8 cellular contexts compared by ENCODE assay signal in the genomic region with DNA sequence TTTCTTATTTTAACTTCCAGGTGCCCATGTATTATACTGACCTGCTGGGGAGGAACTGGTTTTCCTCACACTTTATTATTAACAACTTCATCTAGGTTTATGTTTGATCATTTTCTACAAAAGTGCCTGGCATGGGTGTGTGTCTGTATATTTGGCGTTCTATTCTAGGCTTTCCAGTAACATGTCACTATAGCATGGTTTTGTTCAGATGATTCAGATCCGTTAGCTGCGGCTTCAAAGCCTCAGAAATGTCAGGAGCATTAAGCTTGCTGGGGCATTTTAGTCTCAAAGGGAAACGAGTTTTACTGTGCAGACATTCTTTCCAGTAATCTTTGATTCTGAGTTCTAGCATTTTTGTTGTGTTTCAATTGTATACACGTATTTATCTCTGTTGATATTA. TPM values are rescaled to one million over a fixed set of nuclear protein-coding genes. Genes with fewer than 3 reads are reported as not detected.
DNase-seq lines count a peak whose midpoint lies in the region; ATAC-seq and TF ChIP-seq lines count a peak whose summit lies in the region.

No MANE protein-coding gene starts in this region.

- peak overlapping the region; percentile 87 for H3K4me3 ChIP-seq in left ventricle myocardium inferior
- peak overlapping the region in 3 of 4 donors; percentile 67 to 71 (median 69) for H3K4me3 ChIP-seq in upper lobe of left lung

- H3K27me3 ChIP-seq in left ventricle myocardium inferior (ENCODE audit: low read depth) (no peaks in the 10 kb centered on the region), upper lobe of left lung (no peaks in the 10 kb centered on the region)

- H3K36me3 ChIP-seq in left ventricle myocardium inferior = no peaks in the 10 kb centered on the region
- no peaks in the 10 kb centered on the region for H3K36me3 ChIP-seq in upper lobe of left lung

- H3K4me1 ChIP-seq in left ventricle myocardium inferior (peaks cover 80% of the 10 kb centered on the region), upper lobe of left lung (peaks cover 52 to 77% (median 64%) of the 10 kb centered on the region in 4 donors)

- peak in 1 of 4 donors; percentile 24 for TF ChIP-seq EP300 in upper lobe of left lung (IDR thresholded peaks at IDR 0.05)

- TF ChIP-seq POLR2A in upper lobe of left lung (IDR thresholded peaks at IDR 0.05) = no peak

- H3K9me3 ChIP-seq in left ventricle myocardium inferior (replicated peaks) = no peaks in the 10 kb centered on the region
- no peaks in the 10 kb centered on the region for H3K9me3 ChIP-seq in upper lobe of left lung

- H3K27ac ChIP-seq in left ventricle myocardium inferior (replicated peaks) = peak overlapping the region; percentile 87
- H3K27ac ChIP-seq in upper lobe of left lung = peak overlapping the region; percentile 76 to 93 (median 88)

- 20 to 29% methylated on average over 5 of the region's 5 CpGs for WGBS in upper lobe of left lung, 2 donors

- TF ChIP-seq CTCF in left ventricle myocardium inferior (IDR thresholded peaks at IDR 0.05; ENCODE audit: borderline replicate concordance) (no peak), upper lobe of left lung (IDR thresholded peaks at IDR 0.05) (no peak)

- DNase-seq in left ventricle myocardium inferior (no peak), cardiac septum (ENCODE audit: low spot score) (no peak), iris pigment epithelial cell (ENCODE audit: low read depth) (peak; percentile 86), upper lobe of left lung (no peak), T-helper 9 cell (no peak), NCI-H1417 (lab: John Stamatoyannopoulos, UW) (no peak), NCI-H510A (lab: John Stamatoyannopoulos, UW) (no peak)
- DNase-seq in activated naive CD4-positive, alpha-beta T cell treated with anti-CD3 and anti-CD28 coated beads, Interleukin-2, amount 50 U/mL, for 16 hours = peak; percentile 35

- no peak for ATAC-seq in upper lobe of left lung (ENCODE audit: low FRiP score in 2 of 2)

- intact Hi-C loops in left ventricle myocardium inferior (cut with micrococcal nuclease) = no loop called here
- intact Hi-C loops in cardiac septum (cut with DNase I) = loop anchor here (5.0 kb wide), 2 partner anchors 37 to 78 kb away; no protein-coding TSS in a partner anchor

RNA-seq across cellular contexts. Expression of gene INPP5A, which starts 2.3 kb away (rescaled TPM):
- total RNA-seq in left ventricle myocardium inferior (105 TPM), cardiac septum (121 TPM), upper lobe of left lung (10 to 100 TPM; 28.6 to 81.7 (median 44.8) TPM)

Comparison
In these comparisons a context has a peak if more than half of its experiments do, and no peak if none do; other contexts are left out.
1. DNase-seq: peak in activated naive CD4-positive, alpha-beta T cell treated with anti-CD3 and anti-CD28 coated beads, Interleukin-2, amount 50 U/mL, for 16 hours (single experiment) and iris pigment epithelial cell (single experiment); none in left ventricle myocardium inferior (single experiment), cardiac septum (single experiment), upper lobe of left lung (0 of 2), T-helper 9 cell (single experiment), NCI-H1417 (0 of 3) and NCI-H510A (single experiment).